ENCODE assay signal across 8 cellular contexts in the genomic region with DNA sequence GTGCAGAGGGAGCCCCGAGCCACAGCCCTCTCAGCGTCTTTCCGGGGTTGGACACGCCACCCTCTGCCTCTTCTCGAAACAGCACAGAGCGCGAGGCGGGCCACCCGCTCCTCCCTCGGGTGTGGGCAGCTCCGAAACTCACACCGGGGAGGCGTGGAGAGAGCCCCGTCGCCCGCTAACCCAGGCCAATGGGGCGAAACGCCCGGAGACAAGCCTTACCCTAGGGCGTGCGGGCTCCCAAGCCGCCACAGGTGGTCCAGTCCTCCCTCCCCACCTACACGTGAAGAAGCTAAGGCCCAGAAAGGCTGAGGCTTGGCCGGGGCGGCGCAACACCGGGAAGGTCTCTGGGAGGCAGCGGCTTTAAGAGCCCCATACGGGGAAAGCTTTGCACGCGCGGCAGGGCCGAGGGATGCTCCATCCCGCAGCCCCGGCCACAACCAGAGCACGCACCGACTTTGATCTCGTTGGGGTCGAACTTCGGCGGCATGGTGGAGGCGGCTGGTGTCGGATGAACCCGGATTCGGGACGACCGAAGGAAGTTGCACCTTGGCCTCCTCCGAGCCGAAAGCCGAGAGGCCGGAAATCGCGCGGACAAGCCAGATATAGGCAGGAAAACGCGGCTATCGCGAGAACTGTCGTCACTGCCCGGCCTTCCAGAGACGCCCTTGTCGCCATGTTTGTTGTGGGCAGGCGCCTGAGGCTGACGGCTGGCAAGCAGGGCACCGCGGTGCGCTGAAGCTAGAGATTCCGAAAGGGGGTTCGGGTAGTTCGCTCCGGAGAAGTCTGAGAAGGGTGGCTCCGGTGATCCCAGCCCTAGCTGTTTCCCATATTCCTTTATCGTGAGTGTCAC. TPM values are rescaled to one million over a fixed set of nuclear protein-coding genes. Genes with fewer than 3 reads are reported as not detected.
A peak's percentile ranks its signal among the peaks of the same experiment; 100 is the strongest.
DNase-seq lines count a peak whose midpoint lies in the region; ATAC-seq and TF ChIP-seq lines count a peak whose summit lies in the region.

A gene (plus strand): TSS at position 680 of the 850 bp plus-strand sequence. CDS start 3,018 bp downstream, outside the sequence.
A gene (minus strand): TSS at position 576 of the 850 bp plus-strand sequence. CDS start 89 bp downstream, at position 487.

- peak within 1 kb of the TSS; percentile 98 to 100 for H3K27ac Mint-ChIP-seq in activated naive CD4-positive, alpha-beta T cell treated with anti-CD3 and anti-CD28 coated beads, Interleukin-2, amount 50 U/mL, for 72 hours

- peak; percentile 12 for TF ChIP-seq CTCF in GM10266 (IDR thresholded peaks at IDR 0.05; ENCODE audit: control insufficient read depth, insufficient read depth, low read depth, missing control alignments)
- TF ChIP-seq CTCF in omental fat pad (IDR thresholded peaks at IDR 0.05): no peak

- ATAC-seq in HG02610 (IDR thresholded peaks at IDR 0.05; ENCODE audit: unreplicated experiment) (peak; percentile 54), omental fat pad (ENCODE audit: low FRiP score) (peak; percentile 74)
- peak; percentile 70 to 75 for ATAC-seq in activated naive CD4-positive, alpha-beta T cell treated with anti-CD3 and anti-CD28 coated beads, Interleukin-2, amount 50 U/mL, for 72 hours

- DNase-seq in GM10266 (ENCODE audit: extremely low spot score) (peak; percentile 94), NCI-H1105 (lab: John Stamatoyannopoulos, UW) (peak; percentile 89), SKM-1 (lab: John Stamatoyannopoulos, UW; ENCODE audit: unreplicated experiment) (peak; percentile 76), glomerular endothelial cell (ENCODE audit: extremely low read depth, low read depth, low spot score) (peak; percentile 82), omental fat pad (ENCODE audit: low spot score) (peak; percentile 98)
- peak; percentile 97 to 100 for DNase-seq in activated naive CD4-positive, alpha-beta T cell treated with anti-CD3 and anti-CD28 coated beads, Interleukin-2, amount 50 U/mL, for 72 hours (ENCODE audit: low spot score in 2 of 2)

- no peaks in the 10 kb centered on the region for H3K9me3 Mint-ChIP-seq in activated naive CD4-positive, alpha-beta T cell treated with anti-CD3 and anti-CD28 coated beads, Interleukin-2, amount 50 U/mL, for 72 hours

- H3K27ac ChIP-seq in temporal lobe (ENCODE audit: low read depth, low read length): peak within 1 kb of the TSS; percentile 67

- H3K36me3 Mint-ChIP-seq in activated naive CD4-positive, alpha-beta T cell treated with anti-CD3 and anti-CD28 coated beads, Interleukin-2, amount 50 U/mL, for 72 hours: peaks cover 45 to 62% of the 10 kb centered on the region in 2 donors

RNA-seq across cellular contexts. Expression of the first gene that starts in this region (rescaled TPM):
- total RNA-seq in activated naive CD4-positive, alpha-beta T cell treated with anti-CD3 and anti-CD28 coated beads, Interleukin-2, amount 50 U/mL, for 72 hours: 10 to 100 TPM; 20.1 to 24.4 TPM
- total RNA-seq in glomerular endothelial cell: 30.0 and 37.7 TPM in 2 replicates
- total RNA-seq in omental fat pad: 10 to 100 TPM in 2 of 4 donors, 1 to 10 TPM in 2; 8.3 to 14.6 (median 10.8) TPM
- 18.4 TPM for total RNA-seq in temporal lobe

RNA-seq across cellular contexts. Expression of the second gene that starts in this region (rescaled TPM):
- 1,000 to 10,000 TPM; 1,789 to 1,979 TPM for total RNA-seq in activated naive CD4-positive, alpha-beta T cell treated with anti-CD3 and anti-CD28 coated beads, Interleukin-2, amount 50 U/mL, for 72 hours
- total RNA-seq in glomerular endothelial cell (1,564 and 2,739 TPM in 2 replicates), omental fat pad (1,000 to 10,000 TPM; 2,044 to 2,498 (median 2,365) TPM), temporal lobe (558 TPM)

Comparison
In these comparisons a context has a peak if more than half of its experiments do, and no peak if none do; other contexts are left out.
1. Peak in every context shown above with its lines: DNase-seq, ATAC-seq and H3K27ac ChIP-seq.